In the genomic region with DNA sequence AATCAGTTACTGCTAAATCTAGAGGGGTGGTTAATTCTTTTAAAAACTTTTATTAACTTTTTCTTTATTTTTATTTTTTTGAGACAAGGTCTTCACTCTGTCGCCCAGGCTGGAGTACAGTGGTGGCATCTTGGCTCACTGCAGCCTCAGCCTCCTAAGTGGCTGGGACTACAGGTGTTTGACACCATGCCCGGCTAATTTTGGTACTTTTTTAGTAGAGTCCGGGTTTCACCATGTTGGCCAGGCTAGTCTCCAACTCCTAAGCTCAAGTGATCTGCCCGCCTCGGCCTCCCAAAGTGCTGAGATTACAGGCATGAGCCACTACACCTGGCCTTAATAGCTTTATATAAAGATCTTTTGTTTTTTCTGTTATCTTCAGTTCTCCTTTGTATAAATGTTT, we compare ENCODE assay signal across 23 cellular contexts. TPM values are rescaled to one million over a fixed set of nuclear protein-coding genes. Genes with fewer than 3 reads are reported as not detected.
DNase-seq lines count a peak whose midpoint lies in the region; ATAC-seq and TF ChIP-seq lines count a peak whose summit lies in the region.
"Had no signal": no experiment of that assay in that cellular context is flagged by ENCODE, and none has a peak within 500 bp of the region (broad histone marks: within the 10 kb centered on the region; RNA-seq: fewer than 3 reads in every experiment).

No MANE protein-coding gene starts in this region.

- TF ChIP-seq POLR2A in heart left ventricle (IDR thresholded peaks at IDR 0.05), result no peak

- H3K4me1 Mint-ChIP-seq in type B pancreatic cell (ENCODE audit: unreplicated experiment), result peaks cover 21% of the 10 kb centered on the region
- peaks cover 20 to 39% (median 24%) of the 10 kb centered on the region in 4 donors for H3K4me1 Mint-ChIP-seq in CD4-positive, alpha-beta memory T cell

- no peaks in the 10 kb centered on the region for H3K9me3 ChIP-seq in heart left ventricle
- no peaks in the 10 kb centered on the region for H3K9me3 ChIP-seq in psoas muscle
- H3K9me3 ChIP-seq in CD4-positive, alpha-beta memory T cell (ENCODE audit: control insufficient read depth in 1 of 2, low read length in 2 of 2), result no peaks in the 10 kb centered on the region
- H3K9me3 ChIP-seq: A549, MG63 had no signal

- H3K27ac ChIP-seq in heart left ventricle (peak overlapping the region in 8 of 12 donors; percentile 22 to 73 (median 51)), psoas muscle (peak overlapping the region; percentile 80)
- H3K27ac ChIP-seq in CD4-positive, alpha-beta memory T cell (ENCODE audit: low read depth, low read length), result no peak overlapping the region
- H3K27ac ChIP-seq: A549 had no signal

- 51 to 63% (median 54%) methylated on average over 5 of the region's 5 CpGs for WGBS in heart left ventricle, 4 donors
- WGBS in psoas muscle, 3 donors, result 25 to 33% (median 31%) methylated on average over 5 of the region's 5 CpGs

- CTCF ChIA-PET in CD4-positive, alpha-beta memory T cell (lab: Charles Lee; ENCODE audit: partially characterized antibody), result interaction anchor here (1.3 kb wide), 1 partner anchor 9 kb away, joined by 3 read pairs; no protein-coding TSS in a partner anchor

- H3K27me3 ChIP-seq in heart left ventricle, result no peaks in the 10 kb centered on the region
- H3K27me3 ChIP-seq in psoas muscle (ENCODE audit: insufficient read depth in 3 of 3, low read length in 2 of 3), result no peaks in the 10 kb centered on the region
- no peaks in the 10 kb centered on the region for H3K27me3 ChIP-seq in CD4-positive, alpha-beta memory T cell (ENCODE audit: insufficient read depth, low read length)
- H3K27me3 ChIP-seq: MG63 had no signal

- POLR2A ChIA-PET in CD4-positive, alpha-beta memory T cell (lab: Charles Lee; ENCODE audit: partially characterized antibody), result no interaction called here

- intact Hi-C loops in heart left ventricle (cut with DNase I) (no loop called here), cardiac septum (cut with DNase I) (no loop called here), psoas muscle (cut with DNase I) (no loop called here)
- intact Hi-C loops in CD4-positive, alpha-beta memory T cell (cut with micrococcal nuclease), result no loop called here

- H3K4me3 Mint-ChIP-seq in type B pancreatic cell, result no peak overlapping the region
- no peak overlapping the region for H3K4me3 Mint-ChIP-seq in CD4-positive, alpha-beta memory T cell
- H3K4me3 Mint-ChIP-seq: CD8-positive, alpha-beta T cell; IgD-negative memory B cell had no signal

- H3K4me3 ChIP-seq in heart left ventricle (no peak overlapping the region), psoas muscle (no peak overlapping the region)
- no peak overlapping the region for H3K4me3 ChIP-seq in CD4-positive, alpha-beta memory T cell (ENCODE audit: low read length in 2 of 2)
- H3K4me3 ChIP-seq: A549, HAP-1, MG63 had no signal

- no peaks in the 10 kb centered on the region for H3K27me3 Mint-ChIP-seq in type B pancreatic cell
- H3K27me3 Mint-ChIP-seq in CD4-positive, alpha-beta memory T cell, result no peaks in the 10 kb centered on the region
- H3K27me3 Mint-ChIP-seq: IgD-negative memory B cell had no signal

- DNase-seq in heart left ventricle (no peak), cardiac septum (ENCODE audit: low spot score) (no peak), left lobe of liver (ENCODE audit: low spot score) (no peak), psoas muscle (peak in 1 of 2 donors; percentile 60), type B pancreatic cell (ENCODE audit: extremely low spot score, unreplicated experiment) (no peak), NCI-H345 treated with DMSO at 0.1 percent for 48 hours (lab: John Stamatoyannopoulos, UW; ENCODE audit: unreplicated experiment) (no peak), OCI-M2 (lab: John Stamatoyannopoulos, UW; ENCODE audit: unreplicated experiment) (no peak)
- no peak for DNase-seq in CD4-positive, alpha-beta memory T cell
- DNase-seq: CD8-positive, alpha-beta T cell; DMS53; EL; Karpas-422; MG63; NCI-H1092; NCI-H1436 treated with DMSO at 0.1 percent for 48 hours; NCI-H2029 treated with DMSO at 0.1 percent for 48 hours; NCI-H2171; NCI-H446; NCI-H69; SIG-M5 had no signal

- H3K36me3 ChIP-seq in heart left ventricle (no peaks in the 10 kb centered on the region), psoas muscle (ENCODE audit: insufficient read depth in 1 of 2, low read depth in 1 of 2) (no peaks in the 10 kb centered on the region)
- H3K36me3 ChIP-seq in CD4-positive, alpha-beta memory T cell (ENCODE audit: insufficient read depth, low read length), result no peaks in the 10 kb centered on the region
- H3K36me3 ChIP-seq: HAP-1, MG63 had no signal

- TF ChIP-seq CTCF in heart left ventricle (IDR thresholded peaks at IDR 0.05), result no peak
- TF ChIP-seq CTCF in psoas muscle (IDR thresholded peaks at IDR 0.05), result no peak
- no peak for TF ChIP-seq CTCF in type B pancreatic cell (conservative IDR thresholded peaks at IDR 0.05)

- ATAC-seq in heart left ventricle (peak in 2 of 4 donors; percentile 36 to 45), left lobe of liver (peak; percentile 42), psoas muscle (peak; percentile 46 to 81 (median 69))
- ATAC-seq: A549; CD8-positive, alpha-beta T cell had no signal

- peak overlapping the region; percentile 21 for H3K27ac Mint-ChIP-seq in type B pancreatic cell
- H3K27ac Mint-ChIP-seq in CD4-positive, alpha-beta memory T cell, result peak overlapping the region in 1 of 7 donors; percentile 25

- H3K9me3 Mint-ChIP-seq in type B pancreatic cell, result no peaks in the 10 kb centered on the region
- H3K9me3 Mint-ChIP-seq in CD4-positive, alpha-beta memory T cell, result no peaks in the 10 kb centered on the region
- H3K9me3 Mint-ChIP-seq: CD8-positive, alpha-beta T cell; IgD-negative memory B cell had no signal

- peaks cover 11% of the 10 kb centered on the region for H3K36me3 Mint-ChIP-seq in type B pancreatic cell
- peaks cover 1 to 10% of the 10 kb centered on the region in 2 donors for H3K36me3 Mint-ChIP-seq in CD4-positive, alpha-beta memory T cell

- peaks cover 0 to 53% (median 23%) of the 10 kb centered on the region in 12 donors for H3K4me1 ChIP-seq in heart left ventricle
- H3K4me1 ChIP-seq in psoas muscle, result peaks cover 48% of the 10 kb centered on the region
- peaks cover 20% of the 10 kb centered on the region for H3K4me1 ChIP-seq in CD4-positive, alpha-beta memory T cell (ENCODE audit: insufficient read depth, low read length)

RNA-seq across cellular contexts. Expression of a gene that starts 11.9 kb away (rescaled TPM):
- total RNA-seq in heart left ventricle, result 10 to 100 TPM; 45.8 to 85.4 (median 72.4) TPM
- 10 to 100 TPM; 16.6 to 28.6 TPM for polyA plus RNA-seq in heart left ventricle
- total RNA-seq in cardiac septum, result 47.6 TPM
- 35.5 TPM for total RNA-seq in left lobe of liver
- total RNA-seq in psoas muscle, result 100 to 1,000 TPM in 2 of 4 donors, 10 to 100 TPM in 2; 72.0 to 152 (median 97.1) TPM
- 10 to 100 TPM; 11.4 to 91.0 (median 24.4) TPM for polyA plus RNA-seq in psoas muscle
- 23.1 and 32.3 TPM in 2 replicates for total RNA-seq in type B pancreatic cell (ENCODE audit: low replicate concordance)
- 10 to 100 TPM; 21.7 to 23.1 TPM for total RNA-seq in CD4-positive, alpha-beta memory T cell
- polyA plus RNA-seq in CD4-positive, alpha-beta memory T cell, result 10 to 100 TPM in 1 of 2 donors, 1 to 10 TPM in 1; 6.1 to 17.2 TPM

RNA-seq across cellular contexts. Expression of a gene that starts 40.0 kb away (rescaled TPM):
- total RNA-seq in heart left ventricle (10 to 100 TPM; 10.6 to 19.5 (median 16.3) TPM), cardiac septum (14.2 TPM), left lobe of liver (16.9 TPM), psoas muscle (10 to 100 TPM; 25.2 to 48.8 (median 38.7) TPM), type B pancreatic cell (ENCODE audit: low replicate concordance) (25.1 and 27.9 TPM in 2 replicates)
- polyA plus RNA-seq in heart left ventricle (10 to 100 TPM in 1 of 2 donors, 1 to 10 TPM in 1; 6.4 to 19.3 TPM), psoas muscle (10 to 100 TPM; 27.4 to 41.8 (median 30.5) TPM)
- total RNA-seq in CD4-positive, alpha-beta memory T cell, result 1 to 10 TPM; 2.9 to 3.9 TPM
- polyA plus RNA-seq in CD4-positive, alpha-beta memory T cell, result 1 to 10 TPM; 2.3 to 5.3 TPM
